Comparison of ENCODE assay signal across 23 cellular contexts in the genomic region with DNA sequence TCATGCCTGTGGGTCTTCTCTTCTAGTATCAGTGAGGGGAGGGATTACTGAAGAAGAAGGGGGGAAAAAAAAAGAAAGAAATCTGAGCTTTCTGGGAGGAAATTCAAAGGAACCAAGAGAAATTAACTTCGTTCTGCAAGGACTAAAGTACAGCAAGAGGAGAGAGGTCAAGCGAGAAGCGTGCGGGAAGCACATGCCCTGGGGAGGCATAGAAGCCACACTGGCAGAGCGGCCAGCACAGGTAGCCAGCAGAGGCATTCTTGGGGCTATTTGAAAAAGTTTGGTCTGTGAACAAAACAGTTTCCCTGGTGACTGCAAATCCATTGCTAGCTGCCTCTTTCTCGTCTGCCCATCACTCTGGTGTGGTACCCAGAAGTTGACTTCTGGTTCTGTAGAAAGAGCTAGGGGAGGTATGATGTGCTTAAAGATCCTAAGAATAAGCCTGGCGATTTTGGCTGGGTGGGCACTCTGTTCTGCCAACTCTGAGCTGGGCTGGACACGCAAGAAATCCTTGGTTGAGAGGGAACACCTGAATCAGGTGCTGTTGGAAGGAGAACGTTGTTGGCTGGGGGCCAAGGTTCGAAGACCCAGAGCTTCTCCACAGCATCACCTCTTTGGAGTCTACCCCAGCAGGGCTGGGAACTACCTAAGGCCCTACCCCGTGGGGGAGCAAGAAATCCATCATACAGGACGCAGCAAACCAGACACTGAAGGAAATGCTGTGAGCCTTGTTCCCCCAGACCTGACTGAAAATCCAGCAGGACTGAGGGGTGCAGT.
"Had no signal": no experiment of that assay in that cellular context is flagged by ENCODE, and none has a peak within 500 bp of the region (broad histone marks: within the 10 kb centered on the region; RNA-seq: fewer than 3 reads in every experiment).

No MANE protein-coding gene starts in this region.

- H3K9me3 ChIP-seq: MG63, Peyer's patch, SJCRH30 had no signal

- H3K27ac ChIP-seq: HL-60, Peyer's patch, SJCRH30 had no signal

- H3K27me3 ChIP-seq: Peyer's patch, SJCRH30 had no signal

- H3K4me1 ChIP-seq: Peyer's patch, SJCRH30 had no signal

- DNase-seq: KBM-7, MG63, NCI-H1092, NCI-H1105 treated with DMSO at 0.1 percent for 48 hours, NCI-H1417 treated with DMSO at 0.1 percent for 48 hours, NCI-H146, NCI-H1694 treated with DMSO at 0.1 percent for 48 hours, NCI-H1930, NCI-H2081, NCI-H2107, NCI-H2171, NCI-H226, NCI-H446, NCI-H510A, NCI-H524 treated with DMSO at 0.1 percent for 48 hours, NCI-H69, NCI-H774, PC-3, Peyer's patch, SHP77 treated with DMSO at 0.1 percent for 48 hours, SJCRH30 had no signal

- H3K4me3 ChIP-seq: MG63, Peyer's patch, SJCRH30 had no signal

- H3K36me3 ChIP-seq: MG63, Peyer's patch, SJCRH30 had no signal

- FAIRE-seq: HTR-8/SVneo had no signal
